In genomic region chr13:99540530-99540929, GRCh38 we compare ENCODE assay signal across 32 cellular contexts. TPM values are rescaled to one million over a fixed set of nuclear protein-coding genes. Genes with fewer than 3 reads are reported as not detected.
DNase-seq lines count a peak whose midpoint lies in the region; ATAC-seq and TF ChIP-seq lines count a peak whose summit lies in the region.
"Had no signal": no experiment of that assay in that cellular context is flagged by ENCODE, and none has a peak within 500 bp of the region (broad histone marks: within the 10 kb centered on the region; RNA-seq: fewer than 3 reads in every experiment).

No MANE protein-coding gene starts in this region.

- H3K4me2 ChIP-seq in GM23338: no peak overlapping the region
- H3K4me2 ChIP-seq: A549, smooth muscle cell had no signal

- no peak for TF ChIP-seq CTCF in activated CD8-positive, alpha-beta T cell treated with anti-CD3 and anti-CD28 coated beads for 36 hours (IDR thresholded peaks at IDR 0.05)
- TF ChIP-seq CTCF in GM23338 (conservative IDR thresholded peaks at IDR 0.05; ENCODE audit: low read depth in 2 of 2) (no peak), natural killer cell (IDR thresholded peaks at IDR 0.05) (no peak), WERI-Rb-1 (IDR thresholded peaks at IDR 0.05; ENCODE audit: low read depth, low read length) (no peak)

- H3K27ac ChIP-seq in GM23338 (ENCODE audit: low read depth): peak overlapping the region; percentile 51; the same call in 1 of the 2 replicates
- H3K27ac ChIP-seq in WERI-Rb-1: no peak overlapping the region
- H3K27ac ChIP-seq: A549, ascending aorta, esophagus muscularis mucosa, foreskin keratinocyte, heart right ventricle, lower lobe of right lung, pancreas, SK-N-MC, upper lobe of left lung had no signal

- no peaks in the 10 kb centered on the region for H3K27me3 Mint-ChIP-seq in activated CD8-positive, alpha-beta T cell treated with anti-CD3 and anti-CD28 coated beads, Interleukin-2, amount 10 ng/mL, durations not matched to agents 7 days and 5 days (ENCODE audit: low read depth)
- no peaks in the 10 kb centered on the region for H3K27me3 Mint-ChIP-seq in activated CD8-positive, alpha-beta T cell treated with anti-CD3 and anti-CD28 coated beads for 36 hours
- H3K27me3 Mint-ChIP-seq in GM23338 (ENCODE audit: insufficient read depth, low read depth, poor library complexity) (no peaks in the 10 kb centered on the region), natural killer cell (ENCODE audit: low read depth in 2 of 2) (no peaks in the 10 kb centered on the region)
- H3K27me3 Mint-ChIP-seq in activated naive CD8-positive, alpha-beta T cell treated with anti-CD3 and anti-CD28 coated beads, Interleukin-2, amount 50 U/mL, for 24 hours: no peaks in the 10 kb centered on the region

- intact Hi-C loops in activated CD8-positive, alpha-beta T cell treated with anti-CD3 and anti-CD28 coated beads for 36 hours (cut with micrococcal nuclease): no loop called here
- intact Hi-C loops in natural killer cell (cut with micrococcal nuclease): no loop called here

- H2AFZ ChIP-seq in GM23338: no peak overlapping the region

- H3K9me2 ChIP-seq in GM23338 (ENCODE audit: insufficient read depth): no peaks in the 10 kb centered on the region

- H3K4me1 Mint-ChIP-seq in activated CD8-positive, alpha-beta T cell treated with anti-CD3 and anti-CD28 coated beads, Interleukin-2, amount 10 ng/mL, durations not matched to agents 7 days and 5 days (ENCODE audit: low read depth): peaks cover 29% of the 10 kb centered on the region
- peaks cover 33% of the 10 kb centered on the region for H3K4me1 Mint-ChIP-seq in activated CD8-positive, alpha-beta T cell treated with anti-CD3 and anti-CD28 coated beads for 36 hours (ENCODE audit: low read depth)
- H3K4me1 Mint-ChIP-seq in GM23338: no peaks in the 10 kb centered on the region
- H3K4me1 Mint-ChIP-seq in activated naive CD8-positive, alpha-beta T cell treated with anti-CD3 and anti-CD28 coated beads, Interleukin-2, amount 50 U/mL, for 24 hours: peaks cover 35% of the 10 kb centered on the region
- peaks cover 13 to 17% of the 10 kb centered on the region in 2 donors for H3K4me1 Mint-ChIP-seq in natural killer cell
- H3K4me1 Mint-ChIP-seq: neural crest cell had no signal

- H3K4me1 ChIP-seq in GM23338 (ENCODE audit: insufficient read depth): no peaks in the 10 kb centered on the region
- H3K4me1 ChIP-seq: A549, ascending aorta, esophagus muscularis mucosa, foreskin keratinocyte, HAP-1, pancreas had no signal

- CTCF ChIA-PET in activated CD8-positive, alpha-beta T cell treated with anti-CD3 and anti-CD28 coated beads, Interleukin-2, amount 10 ng/mL, durations not matched to agents 7 days and 5 days (lab: Charles Lee): interaction anchor here (1.2 to 1.3 kb wide), 2 partner anchors 13 to 104 kb away, joined by 3 to 6 read pairs; no protein-coding TSS in a partner anchor
- CTCF ChIA-PET in activated CD8-positive, alpha-beta T cell treated with anti-CD3 and anti-CD28 coated beads for 36 hours (lab: Charles Lee): interaction anchor here (1.2 kb wide), 2 partner anchors 72 to 99 kb away, joined by 3 to 4 read pairs; no protein-coding TSS in a partner anchor

- no peaks in the 10 kb centered on the region for H3K79me2 ChIP-seq in GM23338 (replicated peaks; ENCODE audit: insufficient read depth)

- H3K27ac Mint-ChIP-seq in activated CD8-positive, alpha-beta T cell treated with anti-CD3 and anti-CD28 coated beads, Interleukin-2, amount 10 ng/mL, durations not matched to agents 7 days and 5 days: peak overlapping the region; percentile 40
- H3K27ac Mint-ChIP-seq in activated CD8-positive, alpha-beta T cell treated with anti-CD3 and anti-CD28 coated beads for 36 hours: no peak overlapping the region
- H3K27ac Mint-ChIP-seq in GM23338 (no peak overlapping the region), natural killer cell (peak overlapping the region; percentile 7 to 17)
- no peak overlapping the region for H3K27ac Mint-ChIP-seq in activated naive CD8-positive, alpha-beta T cell treated with anti-CD3 and anti-CD28 coated beads, Interleukin-2, amount 50 U/mL, for 24 hours

- no peaks in the 10 kb centered on the region for H3K9me3 ChIP-seq in WERI-Rb-1 (ENCODE audit: severe bottlenecking)
- H3K9me3 ChIP-seq: A549, ascending aorta, esophagus muscularis mucosa, HAP-1, heart right ventricle, lower lobe of right lung, pancreas, upper lobe of left lung had no signal

- H3K27me3 ChIP-seq in GM23338 (ENCODE audit: insufficient read depth): no peaks in the 10 kb centered on the region
- no peaks in the 10 kb centered on the region for H3K27me3 ChIP-seq in WERI-Rb-1 (ENCODE audit: insufficient read depth, low read depth, severe bottlenecking)
- H3K27me3 ChIP-seq: ascending aorta, esophagus muscularis mucosa, foreskin keratinocyte, heart right ventricle, pancreas, upper lobe of left lung had no signal

- no peak overlapping the region for H3K4me3 ChIP-seq in GM23338
- no peak overlapping the region for H3K4me3 ChIP-seq in WERI-Rb-1 (ENCODE audit: low read depth, low read length)
- H3K4me3 ChIP-seq: A549, ascending aorta, esophagus muscularis mucosa, HAP-1, heart right ventricle, lower lobe of right lung, pancreas, SK-N-MC, smooth muscle cell, upper lobe of left lung had no signal

- no peaks in the 10 kb centered on the region for H4K20me1 ChIP-seq in GM23338 (replicated peaks; ENCODE audit: insufficient read depth)

- H3K36me3 ChIP-seq in GM23338 (ENCODE audit: insufficient read depth): peaks cover 25% of the 10 kb centered on the region
- H3K36me3 ChIP-seq in WERI-Rb-1: peaks cover 58% of the 10 kb centered on the region

- H3K4me3 Mint-ChIP-seq in activated CD8-positive, alpha-beta T cell treated with anti-CD3 and anti-CD28 coated beads, Interleukin-2, amount 10 ng/mL, durations not matched to agents 7 days and 5 days: no peak overlapping the region
- no peak overlapping the region for H3K4me3 Mint-ChIP-seq in activated CD8-positive, alpha-beta T cell treated with anti-CD3 and anti-CD28 coated beads for 36 hours
- H3K4me3 Mint-ChIP-seq in GM23338 (no peak overlapping the region), natural killer cell (no peak overlapping the region)
- H3K4me3 Mint-ChIP-seq in activated naive CD8-positive, alpha-beta T cell treated with anti-CD3 and anti-CD28 coated beads, Interleukin-2, amount 50 U/mL, for 24 hours: no peak overlapping the region
- H3K4me3 Mint-ChIP-seq: neural crest cell had no signal

- POLR2A ChIA-PET in activated CD8-positive, alpha-beta T cell treated with anti-CD3 and anti-CD28 coated beads, Interleukin-2, amount 10 ng/mL, durations not matched to agents 7 days and 5 days (lab: Charles Lee): no interaction called here
- POLR2A ChIA-PET in activated CD8-positive, alpha-beta T cell treated with anti-CD3 and anti-CD28 coated beads for 36 hours (lab: Charles Lee): interaction anchor here (0.6 kb wide), 1 partner anchor 15 kb away, joined by 3 read pairs; no protein-coding TSS in a partner anchor

- H3K9me3 Mint-ChIP-seq in activated CD8-positive, alpha-beta T cell treated with anti-CD3 and anti-CD28 coated beads, Interleukin-2, amount 10 ng/mL, durations not matched to agents 7 days and 5 days (ENCODE audit: insufficient read depth): no peaks in the 10 kb centered on the region
- H3K9me3 Mint-ChIP-seq in activated CD8-positive, alpha-beta T cell treated with anti-CD3 and anti-CD28 coated beads for 36 hours: no peaks in the 10 kb centered on the region
- H3K9me3 Mint-ChIP-seq in GM23338: no peaks in the 10 kb centered on the region
- no peaks in the 10 kb centered on the region for H3K9me3 Mint-ChIP-seq in activated naive CD8-positive, alpha-beta T cell treated with anti-CD3 and anti-CD28 coated beads, Interleukin-2, amount 50 U/mL, for 24 hours
- H3K9me3 Mint-ChIP-seq in natural killer cell: no peaks in the 10 kb centered on the region
- H3K9me3 Mint-ChIP-seq: neural crest cell had no signal

- no peak for DNase-seq in activated CD8-positive, alpha-beta T cell treated with anti-CD3 and anti-CD28 coated beads, Interleukin-2, amount 10 ng/mL, durations not matched to agents 7 days and 5 days
- DNase-seq in activated CD8-positive, alpha-beta T cell treated with anti-CD3 and anti-CD28 coated beads for 36 hours: no peak
- no peak for DNase-seq in GM23338 (ENCODE audit: low spot score)
- DNase-seq in activated naive CD8-positive, alpha-beta T cell treated with anti-CD3 and anti-CD28 coated beads, Interleukin-2, amount 50 U/mL, for 24 hours: no peak
- no peak for DNase-seq in natural killer cell
- DNase-seq in WERI-Rb-1: no peak
- DNase-seq: activated CD4-positive, alpha-beta T cell treated with anti-CD3 and anti-CD28 coated beads, Interleukin-2, amount 50 U/mL, for 1 hour; activated CD8-positive, alpha-beta memory T cell treated with anti-CD3 and anti-CD28 coated beads, Interleukin-2, amount 50 U/mL, for 48 hours; AML-193; cortex of kidney; DMS53; foreskin keratinocyte; GDM1; heart right ventricle; Kasumi-1; lower lobe of right lung; NCI-H146; NCI-H446 treated with DMSO at 0.1 percent for 48 hours; OCI-M1; pancreas; stimulated activated CD4-positive, alpha-beta T cell treated with anti-CD3 and anti-CD28 coated beads, Interleukin-1b, Interleukin-23, amount 100 ng/mL, for 48 hours; stimulated activated CD8-positive, alpha-beta memory T cell treated with anti-CD3 and anti-CD28 coated beads, Interleukin-4, amount 100 ng/mL, for 48 hours; upper lobe of left lung had no signal

- ATAC-seq in activated CD8-positive, alpha-beta T cell treated with anti-CD3 and anti-CD28 coated beads, Interleukin-2, amount 10 ng/mL, durations not matched to agents 7 days and 5 days: no peak
- ATAC-seq in activated CD8-positive, alpha-beta T cell treated with anti-CD3 and anti-CD28 coated beads for 36 hours: no peak
- no peak for ATAC-seq in GM23338
- ATAC-seq in activated naive CD8-positive, alpha-beta T cell treated with anti-CD3 and anti-CD28 coated beads, Interleukin-2, amount 50 U/mL, for 24 hours: peak; percentile 70
- no peak for ATAC-seq in natural killer cell
- no peak for ATAC-seq in HG02885 (IDR thresholded peaks at IDR 0.05; ENCODE audit: poor library complexity, unreplicated experiment)
- ATAC-seq in HG02970 (IDR thresholded peaks at IDR 0.05; ENCODE audit: low FRiP score, unreplicated experiment): no peak
- ATAC-seq: A549, foreskin keratinocyte, heart right ventricle, lower lobe of right lung, pancreas had no signal

- H3K36me3 Mint-ChIP-seq in activated CD8-positive, alpha-beta T cell treated with anti-CD3 and anti-CD28 coated beads, Interleukin-2, amount 10 ng/mL, durations not matched to agents 7 days and 5 days (ENCODE audit: low read depth): peaks cover 60% of the 10 kb centered on the region
- H3K36me3 Mint-ChIP-seq in activated CD8-positive, alpha-beta T cell treated with anti-CD3 and anti-CD28 coated beads for 36 hours (ENCODE audit: low read depth): peaks cover 51% of the 10 kb centered on the region
- peaks cover 42% of the 10 kb centered on the region for H3K36me3 Mint-ChIP-seq in GM23338 (ENCODE audit: low read depth)
- peaks cover 54% of the 10 kb centered on the region for H3K36me3 Mint-ChIP-seq in activated naive CD8-positive, alpha-beta T cell treated with anti-CD3 and anti-CD28 coated beads, Interleukin-2, amount 50 U/mL, for 24 hours (ENCODE audit: low read depth)
- peaks cover 12% of the 10 kb centered on the region for H3K36me3 Mint-ChIP-seq in natural killer cell

- H3F3A ChIP-seq in GM23338 (replicated peaks; ENCODE audit: low read depth): no peaks in the 10 kb centered on the region; the same call in 1 of the 2 replicates

RNA-seq across cellular contexts. Expression of gene TM9SF2, which starts 39.3 kb away (rescaled TPM):
- 10 to 100 TPM; 64.4 to 64.5 TPM for total RNA-seq in activated CD8-positive, alpha-beta T cell treated with anti-CD3 and anti-CD28 coated beads, Interleukin-2, amount 10 ng/mL, durations not matched to agents 7 days and 5 days
- total RNA-seq in activated CD8-positive, alpha-beta T cell treated with anti-CD3 and anti-CD28 coated beads for 36 hours: 10 to 100 TPM; 48.0 to 48.1 TPM
- 115 and 140 TPM in 2 replicates for total RNA-seq in GM23338 (2014; rRNA removed; shearing (Covaris generic))
- 49.4 and 50.5 TPM in 2 replicates for polyA plus RNA-seq in GM23338 (2016; fragmentation: Nextera tagmentation; extraction: Ambion mirVana)
- 10 to 100 TPM; 41.8 to 62.1 (median 51.4) TPM for total RNA-seq in natural killer cell

Comparison
In these comparisons a context has a peak if more than half of its experiments do, and no peak if none do; other contexts are left out.
1. H3K27ac Mint-ChIP-seq: peak in activated CD8-positive, alpha-beta T cell treated with anti-CD3 and anti-CD28 coated beads, Interleukin-2, amount 10 ng/mL, durations not matched to agents 7 days and 5 days (single experiment) and natural killer cell (2 of 2); none in activated CD8-positive, alpha-beta T cell treated with anti-CD3 and anti-CD28 coated beads for 36 hours (single experiment), GM23338 (single experiment) and activated naive CD8-positive, alpha-beta T cell treated with anti-CD3 and anti-CD28 coated beads, Interleukin-2, amount 50 U/mL, for 24 hours (single experiment).